18 cellular contexts compared by ENCODE assay signal in the genomic region with DNA sequence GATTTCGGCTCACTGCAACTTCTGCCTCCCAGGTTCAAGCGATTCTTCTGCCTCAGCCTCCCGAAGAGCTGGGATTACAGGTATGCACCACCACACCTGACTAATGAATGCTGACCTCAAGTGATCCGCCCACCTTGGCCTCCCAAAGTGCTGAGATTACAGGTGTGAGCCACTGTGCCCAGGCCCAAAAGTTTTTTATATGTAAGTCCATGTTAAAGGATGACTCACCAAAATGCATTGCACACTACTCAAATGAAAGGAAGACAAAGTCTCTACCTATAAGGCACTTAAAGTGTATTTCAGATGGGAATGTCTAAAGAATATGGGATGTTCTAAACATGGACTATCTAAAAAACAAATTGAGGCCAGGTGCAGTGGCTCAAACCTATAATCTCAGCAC. TPM values are rescaled to one million over a fixed set of nuclear protein-coding genes. Genes with fewer than 3 reads are reported as not detected.
"Had no signal": no experiment of that assay in that cellular context is flagged by ENCODE, and none has a peak within 500 bp of the region (broad histone marks: within the 10 kb centered on the region; RNA-seq: fewer than 3 reads in every experiment).

No MANE protein-coding gene starts in this region.

RNA-seq across cellular contexts. Expression of a gene that starts 37.7 kb away (rescaled TPM):
- total RNA-seq: dermis blood vessel endothelial cell, endothelial cell of umbilical vein, esophagus mucosa, esophagus squamous epithelium, gastrocnemius medialis, glomerular endothelial cell, heart right ventricle, kidney epithelial cell, left cardiac atrium, left lung, left ventricle myocardium superior, lower leg skin, lower lobe of right lung, lung microvascular endothelial cell, mesenteric fat pad, mucosa of descending colon, myocyte had no signal
- polyA plus RNA-seq: endothelial cell of umbilical vein, heart right ventricle, keratinocyte had no signal
